ENCODE assay signal across 14 cellular contexts in genomic region chr10:43174969-43175368, GRCh38.
"Had no signal": no experiment of that assay in that cellular context is flagged by ENCODE, and none has a peak within 500 bp of the region (broad histone marks: within the 10 kb centered on the region; RNA-seq: fewer than 3 reads in every experiment).

No MANE protein-coding gene starts in this region.

- DNase-seq: activated CD4-positive, alpha-beta T cell treated with anti-CD3 and anti-CD28 coated beads for 1 hour; activated CD4-positive, alpha-beta T cell treated with anti-CD3 and anti-CD28 coated beads, Interleukin-2, amount 50 U/mL, for 48 hours; activated gamma-delta T cell treated with Interleukin-2 at 50 U/mL for 16 hours; activated T-cell treated with anti-CD3 and anti-CD28 coated beads for 4 hours; effector CD4-positive, alpha-beta T cell; mammary epithelial cell; nephron progenitor cell; occipital lobe; posterior cingulate gyrus; T-helper 1 cell; T1000; WERI-Rb-1 had no signal

- H3K4me1 ChIP-seq: tibial nerve had no signal

- H3K4me3 ChIP-seq: esophagus muscularis mucosa, tibial nerve had no signal

- H3K27me3 ChIP-seq: esophagus muscularis mucosa, tibial nerve had no signal

- H3K27ac ChIP-seq: esophagus muscularis mucosa, tibial nerve, WERI-Rb-1 had no signal
